16 cellular contexts compared by ENCODE assay signal in the genomic region with DNA sequence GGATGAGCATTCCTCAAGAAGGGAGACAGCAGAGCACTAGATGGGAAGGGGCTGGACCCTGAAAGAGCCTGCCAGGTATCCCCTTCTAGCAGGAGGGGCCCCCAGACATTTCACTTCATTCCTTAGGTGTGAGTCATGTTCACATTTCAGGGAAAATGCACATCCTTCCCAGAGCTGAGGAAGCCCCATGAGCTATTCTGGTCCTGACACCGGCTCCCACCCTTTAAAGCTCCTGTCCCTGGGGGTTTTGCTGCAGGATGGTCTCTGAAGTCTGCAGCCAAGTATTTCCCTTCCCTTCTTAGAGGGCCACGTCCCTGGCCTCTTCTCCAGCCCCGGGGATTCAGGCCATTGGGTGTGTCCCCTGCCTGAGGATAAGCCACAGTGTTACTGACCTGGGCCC.
DNase-seq lines count a peak whose midpoint lies in the region; ATAC-seq and TF ChIP-seq lines count a peak whose summit lies in the region.
"Had no signal": no experiment of that assay in that cellular context is flagged by ENCODE, and none has a peak within 500 bp of the region (broad histone marks: within the 10 kb centered on the region; RNA-seq: fewer than 3 reads in every experiment).

No MANE protein-coding gene starts in this region.

- WGBS in mesendoderm (ENCODE audit: extremely low coverage, insufficient coverage, low lambda C conversion rate): no CpG with 5 or more reads among the region's 3 CpGs

- no peak overlapping the region for H3K4me3 Mint-ChIP-seq in nephron progenitor cell
- H3K4me3 Mint-ChIP-seq: central memory CD8-positive, alpha-beta T cell; naive thymus-derived CD4-positive, alpha-beta T cell had no signal

- no peaks in the 10 kb centered on the region for H3K27me3 ChIP-seq in mesendoderm (ENCODE audit: insufficient read depth, low read length, poor library complexity)

- H3K27ac ChIP-seq in mesendoderm (ENCODE audit: low read depth, low read length): no peak overlapping the region

- DNase-seq in AG08396 (ENCODE audit: low spot score) (peak; percentile 58), HT1080 (ENCODE audit: low read depth) (peak; percentile 27), cardiac fibroblast (ENCODE audit: low read depth in 2 of 2) (peak; percentile 31 to 48), mesendoderm (peak; percentile 34), NCI-H2227 (lab: John Stamatoyannopoulos, UW; ENCODE audit: unreplicated experiment) (no peak), nephron progenitor cell (no peak)
- DNase-seq in activated naive CD4-positive, alpha-beta T cell treated with anti-CD3 and anti-CD28 coated beads, Interleukin-2, amount 50 U/mL, for 72 hours (ENCODE audit: low spot score in 2 of 2): no peak
- no peak for DNase-seq in activated naive CD4-positive, alpha-beta T cell (lab: John Stamatoyannopoulos, UW)
- DNase-seq: Caco-2; naive thymus-derived CD4-positive, alpha-beta T cell; NCI-H2029; NCI-H524 treated with DMSO at 0.1 percent for 48 hours; PC-3; stimulated activated CD4-positive, alpha-beta T cell treated with anti-CD3 and anti-CD28 coated beads, Interleukin-1b, Interleukin-23, amount 100 ng/mL, for 48 hours; SW 1271 had no signal

- no peaks in the 10 kb centered on the region for H3K9me3 Mint-ChIP-seq in activated naive CD4-positive, alpha-beta T cell treated with anti-CD3 and anti-CD28 coated beads, Interleukin-2, amount 50 U/mL, for 72 hours
- no peaks in the 10 kb centered on the region for H3K9me3 Mint-ChIP-seq in nephron progenitor cell
- H3K9me3 Mint-ChIP-seq: central memory CD8-positive, alpha-beta T cell; naive thymus-derived CD4-positive, alpha-beta T cell had no signal

- no peaks in the 10 kb centered on the region for H3K4me1 ChIP-seq in mesendoderm (ENCODE audit: control insufficient read depth, low read depth, low read length)

- TF ChIP-seq CTCF in cardiac fibroblast (IDR thresholded peaks at IDR 0.05; ENCODE audit: low read depth, low read length) (no peak), nephron progenitor cell (IDR thresholded peaks at IDR 0.05) (no peak)

- H3K27me3 Mint-ChIP-seq in nephron progenitor cell (ENCODE audit: low read depth, poor library complexity): peaks cover 47% of the 10 kb centered on the region

- no peak overlapping the region for H3K18ac ChIP-seq in mesendoderm (ENCODE audit: low read length)

- H3K23ac ChIP-seq in mesendoderm (ENCODE audit: low read length): no peak overlapping the region

- H2BK5ac ChIP-seq in mesendoderm (ENCODE audit: low read length): no peak overlapping the region

- H2BK15ac ChIP-seq in mesendoderm (replicated peaks; ENCODE audit: low read depth): no peak overlapping the region

- no peak overlapping the region for H2BK120ac ChIP-seq in mesendoderm (ENCODE audit: low read depth, low read length)

- no peaks in the 10 kb centered on the region for H3K36me3 Mint-ChIP-seq in activated naive CD4-positive, alpha-beta T cell treated with anti-CD3 and anti-CD28 coated beads, Interleukin-2, amount 50 U/mL, for 72 hours
- no peaks in the 10 kb centered on the region for H3K36me3 Mint-ChIP-seq in nephron progenitor cell (ENCODE audit: low read depth)
- H3K36me3 Mint-ChIP-seq: naive thymus-derived CD4-positive, alpha-beta T cell had no signal

- no peak overlapping the region for H4K5ac ChIP-seq in mesendoderm (ENCODE audit: low read length)

- no peak overlapping the region for H2AK5ac ChIP-seq in mesendoderm (ENCODE audit: low read length)

- H3K4me3 ChIP-seq in cardiac fibroblast (replicated peaks in 1 of 2; ENCODE audit: low read depth in 2 of 2, low read length in 2 of 2) (no peak overlapping the region), mesendoderm (ENCODE audit: low read length) (no peak overlapping the region)

- no peak overlapping the region for H3K4me2 ChIP-seq in mesendoderm (ENCODE audit: low read length)

- no peak overlapping the region for H4K8ac ChIP-seq in mesendoderm (ENCODE audit: low read depth, low read length)

- H3K56ac ChIP-seq in mesendoderm (ENCODE audit: low read length): no peak overlapping the region

- H3K27ac Mint-ChIP-seq in activated naive CD4-positive, alpha-beta T cell treated with anti-CD3 and anti-CD28 coated beads, Interleukin-2, amount 50 U/mL, for 72 hours: no peak overlapping the region
- H3K27ac Mint-ChIP-seq in nephron progenitor cell: no peak overlapping the region

- no peaks in the 10 kb centered on the region for H3K36me3 ChIP-seq in mesendoderm (ENCODE audit: control insufficient read depth, insufficient read depth, low read length)

- H3K4me1 Mint-ChIP-seq in nephron progenitor cell: peaks cover 54% of the 10 kb centered on the region
- H3K4me1 Mint-ChIP-seq: central memory CD8-positive, alpha-beta T cell had no signal

- H3K79me1 ChIP-seq in mesendoderm (ENCODE audit: low read length): no peaks in the 10 kb centered on the region

- ATAC-seq in activated naive CD4-positive, alpha-beta T cell treated with anti-CD3 and anti-CD28 coated beads, Interleukin-2, amount 50 U/mL, for 72 hours: no peak
- ATAC-seq: naive thymus-derived CD4-positive, alpha-beta T cell; PC-3 had no signal

- no peaks in the 10 kb centered on the region for H3K79me2 ChIP-seq in mesendoderm (ENCODE audit: control insufficient read depth, insufficient read depth, low read length)

- H3K9ac ChIP-seq in mesendoderm (ENCODE audit: low read length): no peak overlapping the region

- no peak overlapping the region for H3K4ac ChIP-seq in mesendoderm (ENCODE audit: low read depth, low read length)

Comparison
In these comparisons a context has a peak if more than half of its experiments do, and no peak if none do; other contexts are left out.
1. DNase-seq: peak in AG08396 (single experiment), HT1080 (single experiment), cardiac fibroblast (2 of 2) and mesendoderm (single experiment); none in activated naive CD4-positive, alpha-beta T cell treated with anti-CD3 and anti-CD28 coated beads, Interleukin-2, amount 50 U/mL, for 72 hours (0 of 2), activated naive CD4-positive, alpha-beta T cell (0 of 4), NCI-H2227 (single experiment) and nephron progenitor cell (single experiment).